11 cellular contexts compared by ENCODE assay signal in genomic region chr6:158812611-158813010, GRCh38. TPM values are rescaled to one million over a fixed set of nuclear protein-coding genes. Genes with fewer than 3 reads are reported as not detected.
DNase-seq lines count a peak whose midpoint lies in the region; ATAC-seq, FAIRE-seq and TF ChIP-seq lines count a peak whose summit lies in the region.
"Had no signal": no experiment of that assay in that cellular context is flagged by ENCODE, and none has a peak within 500 bp of the region (broad histone marks: within the 10 kb centered on the region; RNA-seq: fewer than 3 reads in every experiment).

No MANE protein-coding gene starts in this region.

- peaks cover 86% of the 10 kb centered on the region for H3K4me1 Mint-ChIP-seq in activated CD4-positive, alpha-beta memory T cell treated with anti-CD3 and anti-CD28 coated beads, Interleukin-2, amount 10 ng/mL, durations not matched to agents 7 days and 5 days

- intact Hi-C loops in Right ventricle myocardium superior (cut with DNase I) = loop anchor here (10.0 kb wide), 1 partner anchor 108 kb away; no protein-coding TSS in a partner anchor
- intact Hi-C loops in ovary (cut with DNase I) = no loop called here

- H3K36me3 Mint-ChIP-seq in activated CD4-positive, alpha-beta memory T cell treated with anti-CD3 and anti-CD28 coated beads, Interleukin-2, amount 10 ng/mL, durations not matched to agents 7 days and 5 days (ENCODE audit: low read depth) = peaks cover 95% of the 10 kb centered on the region

- peaks cover 85% of the 10 kb centered on the region for H3F3A ChIP-seq in DOHH2 (ENCODE audit: control insufficient read depth, insufficient read depth)

- FAIRE-seq in A549 (lab: Jason Lieb, UNC) (no peak), keratinocyte (lab: Jason Lieb, UNC) (no peak)

- H3K27ac ChIP-seq in A549 = peak overlapping the region in 1 of 2 experiments; percentile 40; a peak in 1 of 6 replicates
- H3K27ac ChIP-seq in DOHH2 (ENCODE audit: low read depth, low read length) = peak overlapping the region; percentile 99
- H3K27ac ChIP-seq in keratinocyte (ENCODE audit: control insufficient read depth, insufficient read depth, low read length) = peak overlapping the region; percentile 52
- no peak overlapping the region for H3K27ac ChIP-seq in ovary
- H3K27ac ChIP-seq: WERI-Rb-1 had no signal

- H3K79me2 ChIP-seq in DOHH2 (ENCODE audit: control insufficient read depth, low read length) (peaks cover 99% of the 10 kb centered on the region), keratinocyte (ENCODE audit: control insufficient read depth, insufficient read depth, low read length) (peaks cover 100% of the 10 kb centered on the region)

- H3K9me1 ChIP-seq in keratinocyte (ENCODE audit: control insufficient read depth, extremely low read depth, insufficient read depth, low read length) = peaks cover 2% of the 10 kb centered on the region

- TF ChIP-seq POLR2A in A549 (IDR thresholded peaks at IDR 0.05; ENCODE audit: low read length) (no peak), ovary (IDR thresholded peaks at IDR 0.05) (no peak)

- H2AFZ ChIP-seq in keratinocyte (ENCODE audit: control insufficient read depth, low read length) = no peak overlapping the region

- WGBS in A549 (ENCODE audit: missing lambda C conversion rate) = 49% methylated on average over 5 of the region's 5 CpGs
- 86 to 89% (median 89%) methylated on average over 5 of the region's 5 CpGs for WGBS in ovary, 3 donors

- H3K27me3 ChIP-seq in DOHH2 (ENCODE audit: control insufficient read depth, low read length) = no peaks in the 10 kb centered on the region
- H3K27me3 ChIP-seq in keratinocyte (ENCODE audit: control insufficient read depth, extremely low read depth, insufficient read depth, low read length) = no peaks in the 10 kb centered on the region
- H3K27me3 ChIP-seq in ovary = no peaks in the 10 kb centered on the region

- H3K4me2 ChIP-seq in A549 (peak overlapping the region; percentile 92), DOHH2 (ENCODE audit: low read length) (peak overlapping the region; percentile 97), keratinocyte (ENCODE audit: control insufficient read depth, extremely low read depth, insufficient read depth, low read depth, low read length) (peak overlapping the region; percentile 91)

- H3K4me1 ChIP-seq in A549 (peaks cover 85% of the 10 kb centered on the region), DOHH2 (ENCODE audit: control insufficient read depth, low read length) (peaks cover 84% of the 10 kb centered on the region), keratinocyte (ENCODE audit: control insufficient read depth, extremely low read depth, insufficient read depth, low read length) (peaks cover 75% of the 10 kb centered on the region), ovary (ENCODE audit: insufficient read depth) (peaks cover 17% of the 10 kb centered on the region)

- H3K9me2 ChIP-seq in DOHH2 (replicated peaks; ENCODE audit: control insufficient read depth, low read length) = no peaks in the 10 kb centered on the region

- peak overlapping the region; percentile 57 for H3K4me3 Mint-ChIP-seq in activated CD4-positive, alpha-beta memory T cell treated with anti-CD3 and anti-CD28 coated beads, Interleukin-2, amount 10 ng/mL, durations not matched to agents 7 days and 5 days

- CTCF ChIA-PET in A549 (lab: Yijun Ruan, JAX) = interaction anchor here (1.1 to 4.5 kb wide), 5 partner anchors 14 to 160 kb away, joined by 3 to 20 read pairs (median 6); no protein-coding TSS in a partner anchor
- CTCF ChIA-PET in activated CD4-positive, alpha-beta memory T cell treated with anti-CD3 and anti-CD28 coated beads, Interleukin-2, amount 10 ng/mL, durations not matched to agents 7 days and 5 days (lab: Charles Lee) = interaction anchor here (1.0 to 3.2 kb wide), 6 partner anchors 9 to 94 kb away, joined by 3 to 8 read pairs (median 4); no protein-coding TSS in a partner anchor

- DNase-seq in A549 (ENCODE audit: low read depth in 1 of 2, low spot score in 1 of 2) = no peak
- DNase-seq in activated CD4-positive, alpha-beta memory T cell treated with anti-CD3 and anti-CD28 coated beads, Interleukin-2, amount 10 ng/mL, durations not matched to agents 7 days and 5 days = no peak
- DNase-seq in keratinocyte (ENCODE audit: low read depth, low spot score) = no peak
- no peak for DNase-seq in Right ventricle myocardium superior
- no peak for DNase-seq in NCI-H1436 treated with DMSO at 0.1 percent for 48 hours (lab: John Stamatoyannopoulos, UW)
- DNase-seq in ovary = no peak
- DNase-seq: NCI-H2081; stimulated activated naive CD4-positive, alpha-beta T cell treated with Interleukin-2 at 50 U/mL for 16 hours; WERI-Rb-1 had no signal

- POLR2A ChIA-PET in A549 (lab: Yijun Ruan, JAX) = interaction anchor here (0.6 to 4.5 kb wide), 2 partner anchors 56 to 121 kb away, joined by 3 to 23 read pairs; no protein-coding TSS in a partner anchor
- POLR2A ChIA-PET in activated CD4-positive, alpha-beta memory T cell treated with anti-CD3 and anti-CD28 coated beads, Interleukin-2, amount 10 ng/mL, durations not matched to agents 7 days and 5 days (lab: Charles Lee) = interaction anchor here (0.8 to 5.2 kb wide), 9 partner anchors 9 to 229 kb away, joined by 3 to 50 read pairs (median 14); no protein-coding TSS in a partner anchor

- no peaks in the 10 kb centered on the region for H3K27me3 Mint-ChIP-seq in activated CD4-positive, alpha-beta memory T cell treated with anti-CD3 and anti-CD28 coated beads, Interleukin-2, amount 10 ng/mL, durations not matched to agents 7 days and 5 days

- ATAC-seq in A549 (no peak; a peak in 1 of 6 replicates), HG02588 (IDR thresholded peaks at IDR 0.05; ENCODE audit: unreplicated experiment) (no peak), Right ventricle myocardium superior (ENCODE audit: poor library complexity) (no peak)

- no peaks in the 10 kb centered on the region for H3K9me3 ChIP-seq in A549
- H3K9me3 ChIP-seq in DOHH2 (ENCODE audit: control insufficient read depth, insufficient read depth, low read length) = no peaks in the 10 kb centered on the region
- no peaks in the 10 kb centered on the region for H3K9me3 ChIP-seq in keratinocyte (ENCODE audit: control insufficient read depth, low read depth, low read length)
- no peaks in the 10 kb centered on the region for H3K9me3 ChIP-seq in ovary

- peak overlapping the region; percentile 17; the same call in 1 of the 3 replicates for H3K4me3 ChIP-seq in A549
- H3K4me3 ChIP-seq in DOHH2 (ENCODE audit: low read length) = peak overlapping the region; percentile 94
- peak overlapping the region in 1 of 3 experiments; percentile 8 for H3K4me3 ChIP-seq in keratinocyte (ENCODE audit: control insufficient read depth in 2 of 3, extremely low read depth in 1 of 3, insufficient read depth in 2 of 3, low read depth in 1 of 3, low read length in 3 of 3)
- H3K4me3 ChIP-seq in ovary = no peak overlapping the region

- H3K9ac ChIP-seq in keratinocyte (ENCODE audit: control insufficient read depth, extremely low read depth, insufficient read depth, low read length) = no peak overlapping the region

- H4K20me1 ChIP-seq in DOHH2 (ENCODE audit: control insufficient read depth, insufficient read depth, low read depth, low read length) (peaks cover 37% of the 10 kb centered on the region), keratinocyte (ENCODE audit: control insufficient read depth, extremely low read depth, insufficient read depth, low read length) (peaks cover 61% of the 10 kb centered on the region)

- peak overlapping the region; percentile 75 for H3K27ac Mint-ChIP-seq in activated CD4-positive, alpha-beta memory T cell treated with anti-CD3 and anti-CD28 coated beads, Interleukin-2, amount 10 ng/mL, durations not matched to agents 7 days and 5 days

- peaks cover 96% of the 10 kb centered on the region for H3K36me3 ChIP-seq in DOHH2 (ENCODE audit: control insufficient read depth, low read length)
- peaks cover 21 to 63% of the 10 kb centered on the region in 2 experiments for H3K36me3 ChIP-seq in keratinocyte (ENCODE audit: control insufficient read depth in 2 of 2, extremely low read depth in 1 of 2, insufficient read depth in 2 of 2, low read length in 2 of 2)
- H3K36me3 ChIP-seq in ovary = no peaks in the 10 kb centered on the region

- no peak for TF ChIP-seq CTCF in A549 (IDR thresholded peaks at IDR 0.05)
- no peak for TF ChIP-seq CTCF in DOHH2 (IDR thresholded peaks at IDR 0.05; ENCODE audit: low read depth, low read length, poor library complexity, severe bottlenecking)
- TF ChIP-seq CTCF in keratinocyte (optimal IDR thresholded peaks at IDR 0.05 in 1 of 3, IDR thresholded peaks at IDR 0.05 in 1 of 3, conservative IDR thresholded peaks at IDR 0.05 in 1 of 3; ENCODE audit: extremely low read depth in 1 of 3, insufficient read depth in 2 of 3, low read length in 3 of 3) = no peak
- TF ChIP-seq CTCF in ovary (IDR thresholded peaks at IDR 0.05) = no peak

- TF ChIP-seq RAD21 in A549 (conservative IDR thresholded peaks at IDR 0.05 in 1 of 2, IDR thresholded peaks at IDR 0.05 in 1 of 2) = no peak

- dilution Hi-C loops in keratinocyte (cut with MboI; ENCODE audit: extremely low pct_ligation_motif_present, low sequenced_read_pairs) = no loop called here

- H3K9me3 Mint-ChIP-seq in activated CD4-positive, alpha-beta memory T cell treated with anti-CD3 and anti-CD28 coated beads, Interleukin-2, amount 10 ng/mL, durations not matched to agents 7 days and 5 days = no peaks in the 10 kb centered on the region

- TF ChIP-seq EP300 in A549 (IDR thresholded peaks at IDR 0.05) (no peak), ovary (IDR thresholded peaks at IDR 0.05) (no peak)

TF ChIP-seq in A549, 52 proteins besides CTCF, POLR2A, EP300 and RAD21 (continues in another document):
- no peak for TF ChIP-seq BHLHE40 (IDR thresholded peaks at IDR 0.05; ENCODE audit: low read depth, low read length)
- TF ChIP-seq MAZ (IDR thresholded peaks at IDR 0.05; ENCODE audit: borderline replicate concordance, low read depth, low read length) = no peak

RNA-seq across cellular contexts. Expression of gene EZR, which starts 6.6 kb away (rescaled TPM):
- polyA plus RNA-seq in A549 (2011; rRNA removed) = 207 and 254 TPM in 2 replicates
- polyA plus RNA-seq in A549 (2012; cell fraction: cytosol; rRNA removed) = 181 and 208 TPM in 2 replicates
- 283 and 311 TPM in 2 replicates for polyA plus RNA-seq in A549 (2012; cell fraction: nucleus; rRNA removed)
- polyA plus RNA-seq in A549 (2017; fragmentation: RNase III; extraction: RNeasy Plus Mini Kit Qiagen cat#74134 plus additional on column Dnase treatment) = 219 to 259 TPM (median 219 TPM) in 3 replicates
- polyA minus RNA-seq in A549 (2011; rRNA and poly(A)+ RNA removed) = 183 and 197 TPM in 2 replicates
- 100 to 1,000 TPM; 225 to 228 TPM for total RNA-seq in activated CD4-positive, alpha-beta memory T cell treated with anti-CD3 and anti-CD28 coated beads, Interleukin-2, amount 10 ng/mL, durations not matched to agents 7 days and 5 days
- 261 to 315 TPM (median 277 TPM) in 3 replicates for polyA plus RNA-seq in keratinocyte
- polyA plus RNA-seq in keratinocyte (2011; ENCODE audit: low read depth) = 132 TPM
- 255 and 263 TPM in 2 replicates for polyA plus RNA-seq in keratinocyte (2011; cell fraction: cytosol; rRNA removed)
- polyA plus RNA-seq in keratinocyte (2011; cell fraction: nucleus; rRNA removed) = 396 and 431 TPM in 2 replicates
- polyA plus RNA-seq in keratinocyte (2012; ENCODE audit: low replicate concordance) = 252 and 297 TPM in 2 replicates
- polyA minus RNA-seq in keratinocyte = 201 to 226 TPM (median 219 TPM) in 3 replicates
- 188 TPM for polyA minus RNA-seq in keratinocyte (2011; cell fraction: cytosol; rRNA and poly(A)+ RNA removed)
- 136 and 235 TPM in 2 replicates for polyA minus RNA-seq in keratinocyte (2011; cell fraction: nucleus; rRNA and poly(A)+ RNA removed)
- 197 TPM for total RNA-seq in Right ventricle myocardium superior
- total RNA-seq in ovary = 100 to 1,000 TPM in 4 of 7 donors, 10 to 100 TPM in 3; 39.0 to 214 (median 116) TPM
- 10 to 100 TPM; 45.1 to 85.6 TPM for polyA plus RNA-seq in ovary

Comparison
In these comparisons a context has a peak if more than half of its experiments do, and no peak if none do; other contexts are left out.
1. H3K27ac ChIP-seq: peak in DOHH2 (single experiment) and keratinocyte (single experiment); none in ovary (0 of 2).
2. Peak in every context shown above with its lines, with median percentiles within 50 percentile points of each other: H3K4me2 ChIP-seq.